ENCODE assay signal across 7 cellular contexts in genomic region chr19:11535792-11536595, GRCh38. TPM values are rescaled to one million over a fixed set of nuclear protein-coding genes. Genes with fewer than 3 reads are reported as not detected.
DNase-seq lines count a peak whose midpoint lies in the region; ATAC-seq and TF ChIP-seq lines count a peak whose summit lies in the region.

No MANE protein-coding gene starts in this region.

- ATAC-seq in HG03460 (IDR thresholded peaks at IDR 0.05; ENCODE audit: unreplicated experiment): peak; percentile 59

- WGBS in mesodermal cell (ENCODE audit: insufficient coverage in 2 of 2), 2 experiments: 10 to 11% methylated on average over 47 to 50 of the region's 54 CpGs

- H3K27ac ChIP-seq in mesodermal cell (ENCODE audit: low read depth, low read length, severe bottlenecking): peak overlapping the region; percentile 55

- H3K4me1 ChIP-seq in endocrine pancreas (ENCODE audit: control insufficient read depth, insufficient read depth, low read length) (no peaks in the 10 kb centered on the region), mesodermal cell (ENCODE audit: control insufficient read depth, insufficient read depth, low read length, poor library complexity, severe bottlenecking) (peaks cover 15% of the 10 kb centered on the region)

- H3K4me3 ChIP-seq in endocrine pancreas (ENCODE audit: control insufficient read depth, insufficient read depth, low read length) (no peak overlapping the region), mesodermal cell (ENCODE audit: extremely low read depth, insufficient read depth, low read length, poor library complexity, severe bottlenecking) (peak overlapping the region; percentile 29)

- no peaks in the 10 kb centered on the region for H3K27me3 ChIP-seq in endocrine pancreas (ENCODE audit: control insufficient read depth, insufficient read depth, low read length)

- DNase-seq in GM13977 (ENCODE audit: low spot score): peak; percentile 97
- DNase-seq in NOMO-1 treated with dmso at 0.1 percent for 144 hours (lab: John Stamatoyannopoulos, UW; ENCODE audit: unreplicated experiment): peak; percentile 46
- DNase-seq in activated CD8-positive, alpha-beta memory T cell treated with anti-CD3 and anti-CD28 coated beads, Interleukin-2, amount 50 U/mL, for 1 hour (ENCODE audit: extremely low read depth): peak; percentile 36
- DNase-seq in stimulated activated CD8-positive, alpha-beta memory T cell treated with anti-CD3 and anti-CD28 coated beads, Interleukin-12 subunit alpha, Interleukin-12 subunit beta, amount 100 ng/mL, for 4 hours (ENCODE audit: low read depth): peak; percentile 73

- H3K9me3 ChIP-seq in endocrine pancreas (ENCODE audit: control insufficient read depth, low read length): no peaks in the 10 kb centered on the region
- H3K9me3 ChIP-seq in mesodermal cell (ENCODE audit: control insufficient read depth, low read length): no peaks in the 10 kb centered on the region

- H3K9ac ChIP-seq in endocrine pancreas (ENCODE audit: control insufficient read depth, insufficient read depth, low read length): peak overlapping the region; percentile 8

- TF ChIP-seq CTCF in GM13977 (IDR thresholded peaks at IDR 0.05; ENCODE audit: extremely low read depth, insufficient read depth, missing control alignments): peak; percentile 92

- no peaks in the 10 kb centered on the region for H3K36me3 ChIP-seq in endocrine pancreas (ENCODE audit: control insufficient read depth, insufficient read depth, low read length)
- H3K36me3 ChIP-seq in mesodermal cell (ENCODE audit: control insufficient read depth, insufficient read depth, low read length): no peaks in the 10 kb centered on the region

- in situ Hi-C loops in GM13977 (cut with MboI; ENCODE audit: low pct_unique_long_range_greater_than_20kb, low sequenced_read_pairs, unreplicated experiment): no loop called here

RNA-seq across cellular contexts. Expression of gene CNN1, which starts 2.7 kb away (rescaled TPM):
- 64.8 TPM for polyA plus RNA-seq in mesodermal cell (2013, experiment 1 of 2)
- 47.5 TPM for polyA plus RNA-seq in mesodermal cell (2013, experiment 2 of 2)

RNA-seq across cellular contexts. Expression of gene ECSIT, which starts 7.1 kb away (rescaled TPM):
- 24.6 TPM for polyA plus RNA-seq in mesodermal cell (2013, experiment 1 of 2)
- 23.8 TPM for polyA plus RNA-seq in mesodermal cell (2013, experiment 2 of 2)

RNA-seq across cellular contexts. Expression of gene ELOF1, which starts 23.0 kb away (rescaled TPM):
- 46.7 TPM for polyA plus RNA-seq in mesodermal cell (2013, experiment 1 of 2)
- polyA plus RNA-seq in mesodermal cell (2013, experiment 2 of 2): 40.9 TPM

RNA-seq across cellular contexts. Expression of gene ZNF653, which starts 30.4 kb away (rescaled TPM):
- 10.0 TPM for polyA plus RNA-seq in mesodermal cell (2013, experiment 1 of 2)
- 6.1 TPM for polyA plus RNA-seq in mesodermal cell (2013, experiment 2 of 2)

RNA-seq across cellular contexts. Expression of gene ACP5, which starts 41.5 kb away (rescaled TPM):
- 4.9 TPM for polyA plus RNA-seq in mesodermal cell (2013, experiment 1 of 2)
- polyA plus RNA-seq in mesodermal cell (2013, experiment 2 of 2): 3.6 TPM

Comparison
In these comparisons a context has a peak if more than half of its experiments do, and no peak if none do; other contexts are left out.
1. DNase-seq: peak in every context shown above with its lines; median percentile 97 in GM13977; 73 in stimulated activated CD8-positive, alpha-beta memory T cell treated with anti-CD3 and anti-CD28 coated beads, Interleukin-12 subunit alpha, Interleukin-12 subunit beta, amount 100 ng/mL, for 4 hours; 46 in NOMO-1 treated with dmso at 0.1 percent for 144 hours; 36 in activated CD8-positive, alpha-beta memory T cell treated with anti-CD3 and anti-CD28 coated beads, Interleukin-2, amount 50 U/mL, for 1 hour.